Comparison of ENCODE assay signal across 8 cellular contexts in genomic region chr5:320524-321232, GRCh38. TPM values are rescaled to one million over a fixed set of nuclear protein-coding genes. Genes with fewer than 3 reads are reported as not detected.
DNase-seq lines count a peak whose midpoint lies in the region; ATAC-seq and TF ChIP-seq lines count a peak whose summit lies in the region.

No MANE protein-coding gene starts in this region.

- H3K27me3 Mint-ChIP-seq in activated T-cell treated with anti-CD3 and anti-CD28 coated beads, Interleukin-2, amount 50 U/mL, for 24 hours: peaks cover 37% of the 10 kb centered on the region

- H3K9me3 Mint-ChIP-seq in activated T-cell treated with anti-CD3 and anti-CD28 coated beads, Interleukin-2, amount 50 U/mL, for 24 hours: no peaks in the 10 kb centered on the region

- H3K4me1 ChIP-seq in iPS-15b (ENCODE audit: control insufficient read depth, insufficient read depth, low read length) (no peaks in the 10 kb centered on the region), thoracic aorta (ENCODE audit: control insufficient read depth in 1 of 2, low read depth in 2 of 2) (peaks cover 7 to 23% of the 10 kb centered on the region in 2 donors)

- H3K4me3 ChIP-seq in WERI-Rb-1 (ENCODE audit: low read depth, low read length) (peak overlapping the region; percentile 57), iPS-15b (ENCODE audit: low read depth, low read length) (peak overlapping the region; percentile 56), thoracic aorta (peak overlapping the region; percentile 71)

- no peaks in the 10 kb centered on the region; the same call in 1 of the 2 replicates for H3K36me3 ChIP-seq in WERI-Rb-1
- peaks cover 7% of the 10 kb centered on the region for H3K36me3 ChIP-seq in iPS-15b (ENCODE audit: control insufficient read depth, insufficient read depth, low read length)
- H3K36me3 ChIP-seq in thoracic aorta: no peaks in the 10 kb centered on the region

- H3K36me3 Mint-ChIP-seq in activated T-cell treated with anti-CD3 and anti-CD28 coated beads, Interleukin-2, amount 50 U/mL, for 24 hours (ENCODE audit: low read depth): peaks cover 18% of the 10 kb centered on the region

- H3K9me3 ChIP-seq in WERI-Rb-1 (ENCODE audit: severe bottlenecking) (peaks cover 4% of the 10 kb centered on the region), iPS-15b (ENCODE audit: control insufficient read depth, insufficient read depth, low read length) (no peaks in the 10 kb centered on the region), thoracic aorta (no peaks in the 10 kb centered on the region)

- no peak for DNase-seq in activated T-cell treated with anti-CD3 and anti-CD28 coated beads, Interleukin-2, amount 50 U/mL, for 24 hours
- DNase-seq in activated T-cell treated with anti-CD3 and anti-CD28 coated beads for 4 hours (no peak), WERI-Rb-1 (no peak), thoracic aorta (ENCODE audit: low spot score) (no peak), midbrain (lab: John Stamatoyannopoulos, UW) (no peak)

- H3K27me3 ChIP-seq in WERI-Rb-1 (ENCODE audit: insufficient read depth, low read depth, severe bottlenecking) (peaks cover 51% of the 10 kb centered on the region), iPS-15b (ENCODE audit: control insufficient read depth, insufficient read depth, low read length) (peaks cover 45% of the 10 kb centered on the region), thoracic aorta (replicated peaks; ENCODE audit: insufficient read depth) (no peaks in the 10 kb centered on the region)

- peak overlapping the region; percentile 64 for H3K27ac Mint-ChIP-seq in activated T-cell treated with anti-CD3 and anti-CD28 coated beads, Interleukin-2, amount 50 U/mL, for 24 hours

- H3K27ac ChIP-seq in WERI-Rb-1 (no peak overlapping the region), thoracic aorta (no peak overlapping the region)

- TF ChIP-seq CTCF in WERI-Rb-1 (IDR thresholded peaks at IDR 0.05; ENCODE audit: low read depth, low read length) (no peak), thoracic aorta (IDR thresholded peaks at IDR 0.05) (no peak)

- ATAC-seq in thoracic aorta (ENCODE audit: insufficient number of reproducible peaks, low FRiP score, low read depth): no peak
- ATAC-seq in HG03439 (IDR thresholded peaks at IDR 0.05; ENCODE audit: unreplicated experiment): no peak
- no peak for ATAC-seq in HG03135 (IDR thresholded peaks at IDR 0.05; ENCODE audit: unreplicated experiment)

- peaks cover 21% of the 10 kb centered on the region for H3K4me1 Mint-ChIP-seq in activated T-cell treated with anti-CD3 and anti-CD28 coated beads, Interleukin-2, amount 50 U/mL, for 24 hours (ENCODE audit: low read depth)

- peak overlapping the region; percentile 54 for H3K9ac ChIP-seq in iPS-15b (ENCODE audit: low read depth, low read length)

- peak overlapping the region; percentile 76 for H3K4me3 Mint-ChIP-seq in activated T-cell treated with anti-CD3 and anti-CD28 coated beads, Interleukin-2, amount 50 U/mL, for 24 hours

RNA-seq across cellular contexts. Expression of gene AHRR, which starts 0.8 kb away (rescaled TPM):
- total RNA-seq in thoracic aorta: 1 to 10 TPM in 1 of 2 donors, under 1 TPM in 1; 0.85 to 3.1 TPM

RNA-seq across cellular contexts. Expression of gene PDCD6, which starts 49.2 kb away (rescaled TPM):
- 10 to 100 TPM; 65.5 to 91.1 TPM for total RNA-seq in thoracic aorta
